ENCODE assay signal across 11 cellular contexts in the genomic region with DNA sequence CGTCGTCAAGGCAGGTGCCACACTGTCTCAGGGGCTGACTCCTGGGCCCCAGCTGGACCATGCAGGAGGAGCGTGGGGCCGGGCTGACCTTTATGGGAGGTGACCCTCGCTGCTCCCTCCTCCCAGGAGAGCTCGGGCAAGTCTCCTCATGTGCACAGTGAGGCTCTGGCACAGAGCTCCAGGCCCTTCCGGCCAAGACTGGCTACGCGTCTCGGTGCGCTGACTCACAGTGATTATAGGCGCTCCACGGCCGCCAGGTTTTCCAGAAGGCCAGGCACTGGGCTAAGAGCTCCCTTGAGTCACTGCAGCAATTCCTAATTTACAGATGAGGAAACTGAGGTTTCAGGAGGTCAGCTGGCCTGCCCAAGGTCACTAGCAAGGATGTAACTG. TPM values are rescaled to one million over a fixed set of nuclear protein-coding genes. Genes with fewer than 3 reads are reported as not detected.
DNase-seq lines count a peak whose midpoint lies in the region; ATAC-seq and TF ChIP-seq lines count a peak whose summit lies in the region.
"Had no signal": no experiment of that assay in that cellular context is flagged by ENCODE, and none has a peak within 500 bp of the region (broad histone marks: within the 10 kb centered on the region; RNA-seq: fewer than 3 reads in every experiment).

No MANE protein-coding gene starts in this region.

- no peaks in the 10 kb centered on the region for H3K27me3 Mint-ChIP-seq in activated T-helper 1 cell treated with anti-CD3 and anti-CD28 coated beads, Interleukin-12 subunit alpha, Interleukin-12 subunit beta, Interleukin-2, Interleukin-4 antibody, amounts not matched to agents 30 ng/mL and 10 ng/mL and 1 ng/mL, durations not matched to agents 14 hours and 24 hours and 36 hours (ENCODE audit: insufficient read depth)
- H3K27me3 Mint-ChIP-seq: activated CD4-positive, alpha-beta T cell treated with anti-CD3 and anti-CD28 coated beads, Interleukin-2, amount 10 ng/mL, durations not matched to agents 7 days and 5 days had no signal

- no peak overlapping the region for H3K27ac Mint-ChIP-seq in activated T-helper 1 cell treated with anti-CD3 and anti-CD28 coated beads, Interleukin-12 subunit alpha, Interleukin-12 subunit beta, Interleukin-2, Interleukin-4 antibody, amounts not matched to agents 30 ng/mL and 10 ng/mL and 1 ng/mL, durations not matched to agents 14 hours and 24 hours and 36 hours
- H3K27ac Mint-ChIP-seq: activated CD4-positive, alpha-beta T cell treated with anti-CD3 and anti-CD28 coated beads, Interleukin-2, amount 10 ng/mL, durations not matched to agents 7 days and 5 days had no signal

- DNase-seq in NCI-H82 (lab: John Stamatoyannopoulos, UW), result peak; percentile 31
- no peak for DNase-seq in NCI-H82 treated with DMSO at 0.1 percent for 48 hours (lab: John Stamatoyannopoulos, UW; ENCODE audit: unreplicated experiment)
- peak; percentile 53 for DNase-seq in brain microvascular endothelial cell
- DNase-seq in iris pigment epithelial cell (ENCODE audit: low read depth), result peak; percentile 92
- DNase-seq in ureter (ENCODE audit: low spot score), result peak; percentile 83
- DNase-seq in NCI-H524 treated with DMSO at 0.1 percent for 48 hours (lab: John Stamatoyannopoulos, UW), result no peak
- no peak for DNase-seq in activated T-helper 1 cell treated with anti-CD3 and anti-CD28 coated beads, Interleukin-12 subunit alpha, Interleukin-12 subunit beta, Interleukin-2, Interleukin-4 antibody, amounts not matched to agents 30 ng/mL and 10 ng/mL and 1 ng/mL, durations not matched to agents 14 hours and 24 hours and 36 hours (ENCODE audit: low spot score)
- DNase-seq: activated CD4-positive, alpha-beta T cell treated with anti-CD3 and anti-CD28 coated beads, Interleukin-2, amount 10 ng/mL, durations not matched to agents 7 days and 5 days; anterior cingulate cortex had no signal

- H3K4me1 Mint-ChIP-seq in activated T-helper 1 cell treated with anti-CD3 and anti-CD28 coated beads, Interleukin-12 subunit alpha, Interleukin-12 subunit beta, Interleukin-2, Interleukin-4 antibody, amounts not matched to agents 30 ng/mL and 10 ng/mL and 1 ng/mL, durations not matched to agents 14 hours and 24 hours and 36 hours (ENCODE audit: low read depth), result no peaks in the 10 kb centered on the region
- H3K4me1 Mint-ChIP-seq: activated CD4-positive, alpha-beta T cell treated with anti-CD3 and anti-CD28 coated beads, Interleukin-2, amount 10 ng/mL, durations not matched to agents 7 days and 5 days had no signal

- no peaks in the 10 kb centered on the region for H3K27me3 ChIP-seq in brain microvascular endothelial cell (replicated peaks)
- H3K27me3 ChIP-seq: neutrophil had no signal

- H3K4me3 ChIP-seq in brain microvascular endothelial cell (ENCODE audit: low read depth, low read length), result no peak overlapping the region

- in situ Hi-C loops in brain microvascular endothelial cell (cut with HindIII; ENCODE audit: low pct_ligation_motif_present, low sequenced_read_pairs), result no loop called here

- H3K36me3 Mint-ChIP-seq in activated T-helper 1 cell treated with anti-CD3 and anti-CD28 coated beads, Interleukin-12 subunit alpha, Interleukin-12 subunit beta, Interleukin-2, Interleukin-4 antibody, amounts not matched to agents 30 ng/mL and 10 ng/mL and 1 ng/mL, durations not matched to agents 14 hours and 24 hours and 36 hours (ENCODE audit: low read depth), result no peaks in the 10 kb centered on the region

- H3K4me3 Mint-ChIP-seq in activated T-helper 1 cell treated with anti-CD3 and anti-CD28 coated beads, Interleukin-12 subunit alpha, Interleukin-12 subunit beta, Interleukin-2, Interleukin-4 antibody, amounts not matched to agents 30 ng/mL and 10 ng/mL and 1 ng/mL, durations not matched to agents 14 hours and 24 hours and 36 hours, result no peak overlapping the region
- H3K4me3 Mint-ChIP-seq: activated CD4-positive, alpha-beta T cell treated with anti-CD3 and anti-CD28 coated beads, Interleukin-2, amount 10 ng/mL, durations not matched to agents 7 days and 5 days had no signal

- TF ChIP-seq CTCF in brain microvascular endothelial cell (IDR thresholded peaks at IDR 0.05; ENCODE audit: low read depth, low read length, missing control alignments), result no peak

- H3K36me3 ChIP-seq in brain microvascular endothelial cell (replicated peaks), result no peaks in the 10 kb centered on the region
- H3K36me3 ChIP-seq: neutrophil had no signal

- no peaks in the 10 kb centered on the region for H3K9me3 Mint-ChIP-seq in activated T-helper 1 cell treated with anti-CD3 and anti-CD28 coated beads, Interleukin-12 subunit alpha, Interleukin-12 subunit beta, Interleukin-2, Interleukin-4 antibody, amounts not matched to agents 30 ng/mL and 10 ng/mL and 1 ng/mL, durations not matched to agents 14 hours and 24 hours and 36 hours
- H3K9me3 Mint-ChIP-seq: activated CD4-positive, alpha-beta T cell treated with anti-CD3 and anti-CD28 coated beads, Interleukin-2, amount 10 ng/mL, durations not matched to agents 7 days and 5 days had no signal

- H3K27ac ChIP-seq in brain microvascular endothelial cell, result no peak overlapping the region
- H3K27ac ChIP-seq: neutrophil had no signal

- intact Hi-C loops in activated T-helper 1 cell treated with anti-CD3 and anti-CD28 coated beads, Interleukin-12 subunit alpha, Interleukin-12 subunit beta, Interleukin-2, Interleukin-4 antibody, amounts not matched to agents 30 ng/mL and 10 ng/mL and 1 ng/mL, durations not matched to agents 14 hours and 24 hours and 36 hours (cut with micrococcal nuclease), result no loop called here

- no peak for ATAC-seq in HG03565 (IDR thresholded peaks at IDR 0.05; ENCODE audit: unreplicated experiment)

RNA-seq across cellular contexts. Expression of a gene that starts 47.4 kb away (rescaled TPM):
- 38.9 TPM for total RNA-seq in ureter
- total RNA-seq in activated T-helper 1 cell treated with anti-CD3 and anti-CD28 coated beads, Interleukin-12 subunit alpha, Interleukin-12 subunit beta, Interleukin-2, Interleukin-4 antibody, amounts not matched to agents 30 ng/mL and 10 ng/mL and 1 ng/mL, durations not matched to agents 14 hours and 24 hours and 36 hours, result 5.4 and 5.8 TPM in 2 replicates

Comparison
In these comparisons a context has a peak if more than half of its experiments do, and no peak if none do; other contexts are left out.
1. DNase-seq: peak in NCI-H82 (single experiment), brain microvascular endothelial cell (single experiment), iris pigment epithelial cell (single experiment) and ureter (single experiment); none in NCI-H82 treated with DMSO at 0.1 percent for 48 hours (single experiment), NCI-H524 treated with DMSO at 0.1 percent for 48 hours (single experiment) and activated T-helper 1 cell treated with anti-CD3 and anti-CD28 coated beads, Interleukin-12 subunit alpha, Interleukin-12 subunit beta, Interleukin-2, Interleukin-4 antibody, amounts not matched to agents 30 ng/mL and 10 ng/mL and 1 ng/mL, durations not matched to agents 14 hours and 24 hours and 36 hours (single experiment).